Comparison of ENCODE assay signal across 1 cellular context in the genomic region with DNA sequence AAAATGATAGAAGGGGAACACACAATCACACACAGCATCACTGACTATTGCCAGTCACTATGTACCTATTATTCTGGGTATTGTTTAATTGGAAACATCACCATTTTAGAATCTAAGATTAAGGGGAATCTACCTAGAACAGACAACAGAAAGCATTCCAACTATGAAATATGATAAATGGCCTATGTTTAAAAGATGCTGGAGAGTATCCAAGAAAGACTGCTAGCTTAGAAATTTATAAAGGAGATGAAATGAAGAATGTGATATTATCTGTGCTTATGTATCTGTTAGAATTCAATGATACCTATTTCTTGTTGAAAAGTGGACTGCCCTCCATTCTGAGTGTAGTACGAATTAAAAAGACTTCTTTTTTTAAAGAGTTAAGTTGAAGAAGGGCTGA.
TF ChIP-seq lines count a peak whose summit lies in the region.

No MANE protein-coding gene starts in this region.

TF ChIP-seq in SK-N-SH, 30 proteins besides CTCF, POLR2A, EP300 and RAD21 (continued from another document):
- no peak for TF ChIP-seq GABPA (IDR thresholded peaks at IDR 0.05; ENCODE audit: low read depth)
- TF ChIP-seq TEAD4 (IDR thresholded peaks at IDR 0.05; ENCODE audit: borderline replicate concordance, insufficient read depth), result peak; percentile 56; the same call in 1 of the 2 replicates
- TF ChIP-seq RCOR1 (IDR thresholded peaks at IDR 0.05; ENCODE audit: low read length), result 0 out of 2 replicates have a peak, but pooled peaks have one; percentile 16
- TF ChIP-seq, protein P1, sequence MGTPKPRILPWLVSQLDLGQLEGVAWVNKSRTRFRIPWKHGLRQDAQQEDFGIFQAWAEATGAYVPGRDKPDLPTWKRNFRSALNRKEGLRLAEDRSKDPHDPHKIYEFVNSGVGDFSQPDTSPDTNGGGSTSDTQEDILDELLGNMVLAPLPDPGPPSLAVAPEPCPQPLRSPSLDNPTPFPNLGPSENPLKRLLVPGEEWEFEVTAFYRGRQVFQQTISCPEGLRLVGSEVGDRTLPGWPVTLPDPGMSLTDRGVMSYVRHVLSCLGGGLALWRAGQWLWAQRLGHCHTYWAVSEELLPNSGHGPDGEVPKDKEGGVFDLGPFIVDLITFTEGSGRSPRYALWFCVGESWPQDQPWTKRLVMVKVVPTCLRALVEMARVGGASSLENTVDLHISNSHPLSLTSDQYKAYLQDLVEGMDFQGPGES (IDR thresholded peaks at IDR 0.05; ENCODE audit: low read depth, low read length), result no peak
- peak; percentile 80 for TF ChIP-seq TCF12 (IDR thresholded peaks at IDR 0.05)
- TF ChIP-seq POLR2AphosphoS5 (IDR thresholded peaks at IDR 0.05; ENCODE audit: low read depth, low read length), result peak; percentile 36; the same call in 1 of the 2 replicates
- peak; percentile 77; the same call in 1 of the 2 replicates for TF ChIP-seq FOXM1 (IDR thresholded peaks at IDR 0.05; ENCODE audit: low read depth)
TF ChIP-seq in SK-N-SH: peak in this region for 8.
